Comparison of ENCODE assay signal across 8 cellular contexts in the genomic region with DNA sequence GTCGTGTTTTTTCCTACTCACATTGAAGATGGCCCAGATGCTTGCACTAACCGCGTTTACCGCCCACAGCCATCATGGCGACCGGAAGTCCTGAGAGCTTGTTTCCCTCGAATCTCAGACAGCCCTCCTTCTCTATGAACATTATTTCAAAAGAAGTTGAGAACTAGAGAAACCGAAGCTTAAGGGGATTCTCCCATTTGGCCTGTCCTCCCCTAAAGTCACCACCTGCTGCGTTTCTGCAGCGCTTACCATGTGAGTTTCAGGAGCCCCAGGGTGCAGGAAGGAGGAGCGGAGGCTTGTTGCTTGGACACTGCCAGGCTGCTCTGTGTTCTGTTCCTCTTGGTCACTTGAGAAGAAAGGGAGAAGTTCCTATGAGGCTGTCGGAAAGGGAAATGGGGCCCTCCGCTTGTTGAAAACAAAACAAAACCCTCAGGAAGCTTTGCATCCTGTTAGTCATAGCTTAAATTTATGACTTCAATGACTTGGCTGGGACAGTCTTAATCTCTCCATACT. TPM values are rescaled to one million over a fixed set of nuclear protein-coding genes. Genes with fewer than 3 reads are reported as not detected.
DNase-seq lines count a peak whose midpoint lies in the region; ATAC-seq lines count a peak whose summit lies in the region.

No MANE protein-coding gene starts in this region.

- ATAC-seq in GM19467 (IDR thresholded peaks at IDR 0.05; ENCODE audit: unreplicated experiment) = peak; percentile 58
- peak; percentile 32 for ATAC-seq in left colon

- peak; percentile 96 for DNase-seq in NOMO-1 treated with DMSO at 0.1 percent for 48 hours (lab: John Stamatoyannopoulos, UW; ENCODE audit: unreplicated experiment)
- peak; percentile 85 to 86 for DNase-seq in activated T-cell treated with anti-CD3 and anti-CD28 coated beads, Interleukin-2, amount 50 U/mL, for 48 hours
- DNase-seq in left colon = peak; percentile 50 to 51
- peak; percentile 44 to 52 for DNase-seq in stimulated activated CD8-positive, alpha-beta memory T cell treated with anti-CD3 and anti-CD28 coated beads, Interleukin-2, amount 100 ng/mL, for 1 hour (ENCODE audit: low read depth in 2 of 2)
- no peak for DNase-seq in kidney tubule cell (ENCODE audit: low spot score)
- DNase-seq in SW480 (ENCODE audit: low spot score) = no peak
- DNase-seq in DMS114 treated with DMSO at 0.1 percent for 48 hours (lab: John Stamatoyannopoulos, UW; ENCODE audit: unreplicated experiment) = no peak

- intact Hi-C loops in left colon (cut with DNase I, micrococcal nuclease) = no loop called here

RNA-seq across cellular contexts. Expression of a gene that starts 6.2 kb away (rescaled TPM):
- 10 to 100 TPM; 15.3 to 23.4 TPM for total RNA-seq in left colon

RNA-seq across cellular contexts. Expression of a gene that starts 20.3 kb away (rescaled TPM):
- total RNA-seq in left colon = under 1 TPM in 1 of 2 donors, not detected in 1; 0.34 TPM

Comparison
In these comparisons a context has a peak if more than half of its experiments do, and no peak if none do; other contexts are left out.
1. DNase-seq: peak in NOMO-1 treated with DMSO at 0.1 percent for 48 hours (single experiment), activated T-cell treated with anti-CD3 and anti-CD28 coated beads, Interleukin-2, amount 50 U/mL, for 48 hours (2 of 2), left colon (2 of 2) and stimulated activated CD8-positive, alpha-beta memory T cell treated with anti-CD3 and anti-CD28 coated beads, Interleukin-2, amount 100 ng/mL, for 1 hour (2 of 2); none in kidney tubule cell (single experiment), SW480 (single experiment) and DMS114 treated with DMSO at 0.1 percent for 48 hours (single experiment).